ENCODE assay signal across 21 cellular contexts in genomic region chr14:105358140-105358846, GRCh38. TPM values are rescaled to one million over a fixed set of nuclear protein-coding genes. Genes with fewer than 3 reads are reported as not detected.
"Had no signal": no experiment of that assay in that cellular context is flagged by ENCODE, and none has a peak within 500 bp of the region (broad histone marks: within the 10 kb centered on the region; RNA-seq: fewer than 3 reads in every experiment).

No MANE protein-coding gene starts in this region.

- H3K4me1 ChIP-seq: ascending aorta, body of pancreas, Peyer's patch had no signal

- H3K36me3 ChIP-seq: MG63 had no signal

- ATAC-seq: activated CD8-positive, alpha-beta memory T cell treated with anti-CD3 and anti-CD28 coated beads, Interleukin-2, amount 10 ng/mL, durations not matched to agents 7 days and 5 days; body of pancreas; WTC11 had no signal

- DNase-seq: activated CD4-positive, alpha-beta T cell treated with anti-CD3 and anti-CD28 coated beads, Interleukin-2, amount 10 ng/mL, durations not matched to agents 24 days and 14 days; activated CD4-positive, alpha-beta T cell treated with anti-CD3 and anti-CD28 coated beads, Interleukin-2, amount 50 U/mL, for 48 hours; activated CD4-positive, CD25-positive, alpha-beta regulatory T cell treated with anti-CD3 and anti-CD28 coated beads, Interleukin-2, amount 50 U/mL, for 72 hours; activated CD8-positive, alpha-beta memory T cell treated with anti-CD3 and anti-CD28 coated beads, Interleukin-2, amount 10 ng/mL, durations not matched to agents 7 days and 5 days; activated effector memory CD4-positive, alpha-beta T cell treated with Interleukin-2 at 50 U/mL for 16 hours; activated naive CD4-positive, alpha-beta T cell; activated T-cell treated with anti-CD3 and anti-CD28 coated beads, Interleukin-2, amount 50 U/mL, for 24 hours; body of pancreas; MG63; MV-4-11; NCI-H1092 treated with DMSO at 0.1 percent for 48 hours; NCI-H1436 treated with DMSO at 0.1 percent for 48 hours; NCI-H187; NCI-H2081; NCI-H446; NCI-H524; Peyer's patch; SHP77 treated with DMSO at 0.1 percent for 48 hours had no signal

- H3K4me3 ChIP-seq: ascending aorta, body of pancreas, MG63, Peyer's patch had no signal

- H3K27me3 ChIP-seq: ascending aorta, body of pancreas, MG63, Peyer's patch had no signal

- H3K27ac ChIP-seq: ascending aorta, body of pancreas, Peyer's patch, RWPE1 had no signal

- H3K9me3 ChIP-seq: ascending aorta, body of pancreas, MG63, Peyer's patch had no signal

RNA-seq across cellular contexts. Expression of gene TEX22, which starts 40.0 kb away (rescaled TPM):
- total RNA-seq: ascending aorta had no signal
